ENCODE assay signal across 8 cellular contexts in the genomic region with DNA sequence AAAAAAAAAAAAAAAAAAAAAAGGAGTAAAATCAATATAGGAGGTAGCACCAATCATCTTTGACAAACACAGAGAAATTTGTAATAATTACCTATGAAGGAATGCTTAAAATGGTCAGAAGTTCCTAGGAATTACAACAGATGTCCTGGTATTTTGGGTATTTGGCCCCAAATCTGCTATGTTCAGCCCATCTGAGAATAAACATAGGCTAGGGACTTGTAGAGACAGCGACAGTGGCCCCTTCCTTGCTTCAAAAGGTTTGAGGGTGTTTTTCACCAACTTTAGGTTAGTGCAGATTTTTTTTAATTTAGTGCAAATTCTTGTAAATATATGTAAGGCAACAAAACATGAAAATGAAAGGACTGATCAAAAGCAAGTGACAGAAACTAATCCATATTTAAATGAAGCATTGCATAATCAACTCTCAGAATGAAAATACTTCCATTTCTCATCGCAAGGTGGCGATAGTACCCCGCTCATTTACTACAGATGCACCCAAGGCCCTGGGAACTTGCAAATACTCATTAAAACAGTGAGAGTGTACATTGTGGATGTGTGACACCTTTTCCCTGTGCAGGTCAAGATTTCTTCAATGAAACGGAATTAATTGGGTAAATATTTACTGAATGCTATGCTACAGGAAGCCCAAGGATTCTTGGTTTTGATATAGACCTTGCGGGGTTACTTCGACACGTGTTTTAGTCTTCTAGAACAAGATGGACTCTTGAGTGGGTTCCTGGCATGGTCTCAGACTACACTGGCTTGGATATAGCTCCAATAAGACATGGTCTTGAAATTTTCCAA. TPM values are rescaled to one million over a fixed set of nuclear protein-coding genes. Genes with fewer than 3 reads are reported as not detected.
DNase-seq lines count a peak whose midpoint lies in the region; ATAC-seq lines count a peak whose summit lies in the region.

No MANE protein-coding gene starts in this region.

- no peak overlapping the region for H2BK5ac ChIP-seq in mesendoderm (ENCODE audit: low read length)

- H3K4ac ChIP-seq in mesendoderm (ENCODE audit: low read depth, low read length), result no peak overlapping the region

- peaks cover 19 to 27% of the 10 kb centered on the region in 2 donors for H3K27me3 Mint-ChIP-seq in stimulated activated naive B cell treated with anti-CD40 and anti-IgM and Interleukin-4, amounts not matched to agents 10 μg/mL and 1 μg/mL and 100 μg/mL, for 72 hours

- no peak overlapping the region for H4K8ac ChIP-seq in mesendoderm (ENCODE audit: low read depth, low read length)

- H3K4me1 Mint-ChIP-seq in stimulated activated naive B cell treated with anti-CD40 and anti-IgM and Interleukin-4, amounts not matched to agents 10 μg/mL and 1 μg/mL and 100 μg/mL, for 72 hours, result no peaks in the 10 kb centered on the region

- H3K4me2 ChIP-seq in mesendoderm (ENCODE audit: low read length), result no peak overlapping the region

- H2BK15ac ChIP-seq in mesendoderm (replicated peaks; ENCODE audit: low read depth), result no peak overlapping the region

- no peak overlapping the region for H3K27ac Mint-ChIP-seq in stimulated activated naive B cell treated with anti-CD40 and anti-IgM and Interleukin-4, amounts not matched to agents 10 μg/mL and 1 μg/mL and 100 μg/mL, for 72 hours

- no peaks in the 10 kb centered on the region for H3K9me3 Mint-ChIP-seq in stimulated activated naive B cell treated with anti-CD40 and anti-IgM and Interleukin-4, amounts not matched to agents 10 μg/mL and 1 μg/mL and 100 μg/mL, for 72 hours

- no peaks in the 10 kb centered on the region for H3K4me1 ChIP-seq in mesendoderm (ENCODE audit: control insufficient read depth, low read depth, low read length)

- H3K79me2 ChIP-seq in mesendoderm (ENCODE audit: control insufficient read depth, insufficient read depth, low read length), result no peaks in the 10 kb centered on the region

- H3K56ac ChIP-seq in mesendoderm (ENCODE audit: low read length), result no peak overlapping the region

- no peaks in the 10 kb centered on the region for H3K27me3 ChIP-seq in mesendoderm (ENCODE audit: insufficient read depth, low read length, poor library complexity)

- H3K9ac ChIP-seq in mesendoderm (ENCODE audit: low read length), result no peak overlapping the region

- no peak overlapping the region for H3K23ac ChIP-seq in mesendoderm (ENCODE audit: low read length)

- H3K36me3 Mint-ChIP-seq in stimulated activated naive B cell treated with anti-CD40 and anti-IgM and Interleukin-4, amounts not matched to agents 10 μg/mL and 1 μg/mL and 100 μg/mL, for 72 hours, result no peaks in the 10 kb centered on the region

- DNase-seq in AG20443 (ENCODE audit: low spot score), result peak; percentile 77
- DNase-seq in NCI-H460 (ENCODE audit: extremely low read depth, low read depth), result peak; percentile 63
- peak; percentile 29 to 56 for DNase-seq in activated CD4-positive, alpha-beta T cell treated with anti-CD3 and anti-CD28 coated beads for 24 hours (ENCODE audit: low read depth in 2 of 2)
- DNase-seq in ecto neural progenitor cell (ENCODE audit: low spot score), result peak; percentile 65
- peak; percentile 67 for DNase-seq in mesendoderm
- DNase-seq in stimulated activated naive B cell treated with anti-CD40 and anti-IgM and Interleukin-4, amounts not matched to agents 10 μg/mL and 1 μg/mL and 100 μg/mL, for 72 hours, result peak; percentile 32

- ATAC-seq in GM18873 (IDR thresholded peaks at IDR 0.05; ENCODE audit: low FRiP score, unreplicated experiment) (peak; percentile 87), HG03135 (IDR thresholded peaks at IDR 0.05; ENCODE audit: unreplicated experiment) (peak; percentile 80)
- ATAC-seq in stimulated activated naive B cell treated with anti-CD40 and anti-IgM and Interleukin-4, amounts not matched to agents 10 μg/mL and 1 μg/mL and 100 μg/mL, for 72 hours (replicated peaks), result peak; percentile 73 to 82

- H3K18ac ChIP-seq in mesendoderm (ENCODE audit: low read length), result peak overlapping the region; percentile 8

- no peak overlapping the region for H3K4me3 ChIP-seq in mesendoderm (ENCODE audit: low read length)

- H3K36me3 ChIP-seq in mesendoderm (ENCODE audit: control insufficient read depth, insufficient read depth, low read length), result no peaks in the 10 kb centered on the region

- no CpG with 5 or more reads among the region's 8 CpGs for WGBS in mesendoderm (ENCODE audit: extremely low coverage, insufficient coverage, low lambda C conversion rate)

- no peak overlapping the region for H3K4me3 Mint-ChIP-seq in stimulated activated naive B cell treated with anti-CD40 and anti-IgM and Interleukin-4, amounts not matched to agents 10 μg/mL and 1 μg/mL and 100 μg/mL, for 72 hours

- H3K79me1 ChIP-seq in mesendoderm (ENCODE audit: low read length), result no peaks in the 10 kb centered on the region

- H2BK120ac ChIP-seq in mesendoderm (ENCODE audit: low read depth, low read length), result no peak overlapping the region

- no peak overlapping the region for H3K27ac ChIP-seq in mesendoderm (ENCODE audit: low read depth, low read length)

- H2AK5ac ChIP-seq in mesendoderm (ENCODE audit: low read length), result no peak overlapping the region

- no peak overlapping the region for H4K5ac ChIP-seq in mesendoderm (ENCODE audit: low read length)

RNA-seq across cellular contexts. Expression of a gene that starts 44.6 kb away (rescaled TPM):
- total RNA-seq in NCI-H460 (2014; rRNA removed; shearing (Covaris generic)), result not detected in 2 replicates
- not detected in 2 replicates for polyA plus RNA-seq in NCI-H460 (2014; cell fraction: nucleus; rRNA removed)
- 0.70 TPM for polyA plus RNA-seq in mesendoderm (2013, experiment 1 of 2)
- 0.66 TPM for polyA plus RNA-seq in mesendoderm (2013, experiment 2 of 2)
